In genomic region chrX:57932266-57932665, GRCh38 we compare ENCODE assay signal across 3 cellular contexts.
"Had no signal": no experiment of that assay in that cellular context is flagged by ENCODE, and none has a peak within 500 bp of the region (broad histone marks: within the 10 kb centered on the region; RNA-seq: fewer than 3 reads in every experiment).

No MANE protein-coding gene starts in this region.

- ATAC-seq: GM12878 had no signal

- DNase-seq: GDM1, GF-D8 had no signal

- H3K4me3 ChIP-seq: GM12878 had no signal
